In genomic region chr2:5700551-5700950, GRCh38 we compare ENCODE assay signal across 1 cellular context.
TF ChIP-seq lines count a peak whose summit lies in the region.

No MANE protein-coding gene starts in this region.

TF ChIP-seq in H1, 55 proteins besides CTCF, POLR2A, EP300 and RAD21:
- TF ChIP-seq TCF12 (IDR thresholded peaks at IDR 0.05; ENCODE audit: low read depth, low read length) (no peak), POLR2AphosphoS5 (IDR thresholded peaks at IDR 0.05; ENCODE audit: low read depth, low read length) (peak; percentile 15; the same call in 1 of the 2 replicates)
